ENCODE assay signal across 16 cellular contexts in the genomic region with DNA sequence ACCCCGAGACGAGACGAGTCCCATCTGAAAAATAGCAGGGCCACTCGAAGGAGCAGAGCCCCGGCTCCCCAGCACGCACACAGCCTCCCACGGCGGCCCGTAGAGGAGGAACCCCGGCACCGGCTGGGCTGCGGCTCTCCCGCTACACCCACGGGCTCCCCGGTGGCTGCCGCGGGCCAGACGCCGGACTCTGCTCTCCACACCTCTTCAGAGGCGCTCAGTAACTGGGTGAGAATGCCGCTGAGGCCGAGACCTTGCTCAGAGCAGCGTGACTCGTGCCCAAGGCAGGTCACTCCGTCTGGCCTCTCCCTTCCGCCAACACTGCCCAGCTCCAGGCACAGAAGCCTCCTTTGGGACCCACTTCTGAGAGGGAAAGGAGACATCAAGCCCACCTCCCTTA. TPM values are rescaled to one million over a fixed set of nuclear protein-coding genes. Genes with fewer than 3 reads are reported as not detected.
A peak's percentile ranks its signal among the peaks of the same experiment; 100 is the strongest.
DNase-seq lines count a peak whose midpoint lies in the region; ATAC-seq and TF ChIP-seq lines count a peak whose summit lies in the region.
"Had no signal": no experiment of that assay in that cellular context is flagged by ENCODE, and none has a peak within 500 bp of the region (broad histone marks: within the 10 kb centered on the region; RNA-seq: fewer than 3 reads in every experiment).

No MANE protein-coding gene starts in this region.

- H3K36me3 ChIP-seq in RWPE2 (ENCODE audit: low read depth): peaks cover 50% of the 10 kb centered on the region
- peaks cover 0 to 3% of the 10 kb centered on the region in 2 donors for H3K36me3 ChIP-seq in thyroid gland

- peaks cover 7% of the 10 kb centered on the region for H3K4me1 ChIP-seq in RWPE2 (ENCODE audit: insufficient read depth, poor library complexity, severe bottlenecking)
- peaks cover 10 to 23% of the 10 kb centered on the region in 2 donors for H3K4me1 ChIP-seq in thyroid gland

- H3K27me3 ChIP-seq in RWPE2 (ENCODE audit: insufficient read depth, poor library complexity, severe bottlenecking): no peaks in the 10 kb centered on the region
- no peaks in the 10 kb centered on the region for H3K27me3 ChIP-seq in thyroid gland

- no peak for DNase-seq in left cardiac atrium
- DNase-seq in Right ventricle myocardium superior: no peak
- no peak for DNase-seq in RWPE2 (ENCODE audit: low spot score)
- DNase-seq in glomerular visceral epithelial cell (ENCODE audit: extremely low spot score): peak; percentile 41
- DNase-seq in thyroid gland: peak; percentile 71 to 74
- no peak for DNase-seq in activated T-cell treated with anti-CD3 and anti-CD28 coated beads, Interleukin-2, amount 50 U/mL, for 4 hours
- DNase-seq in NCI-H345 (lab: John Stamatoyannopoulos, UW): no peak
- DNase-seq in effector CD8-positive, alpha-beta T cell (lab: John Stamatoyannopoulos, UW): no peak
- DNase-seq: activated gamma-delta T cell; Karpas-422; naive B cell; NCI-H1694; NCI-H82; SIG-M5; stimulated activated naive B cell treated with anti-CD40 and anti-IgM and Interleukin-4, amounts not matched to agents 10 μg/mL and 1 μg/mL and 100 μg/mL, for 72 hours had no signal

- no peak overlapping the region for H3K4me3 ChIP-seq in RWPE2 (ENCODE audit: severe bottlenecking)
- no peak overlapping the region for H3K4me3 ChIP-seq in thyroid gland (replicated peaks in 1 of 3)

- no peaks in the 10 kb centered on the region for H3K27me3 Mint-ChIP-seq in activated T-cell treated with anti-CD3 and anti-CD28 coated beads, Interleukin-2, amount 50 U/mL, for 4 hours (ENCODE audit: low read depth)
- H3K27me3 Mint-ChIP-seq: brain; naive B cell; stimulated activated naive B cell treated with anti-CD40 and anti-IgM and Interleukin-4, amounts not matched to agents 10 μg/mL and 1 μg/mL and 100 μg/mL, for 72 hours had no signal

- H3K27ac ChIP-seq in RWPE2 (ENCODE audit: poor library complexity, severe bottlenecking) (peak overlapping the region; percentile 18), thyroid gland (peak overlapping the region; percentile 88 to 95 (median 91))

- TF ChIP-seq POLR2A in thyroid gland (IDR thresholded peaks at IDR 0.05): no peak

- 31 to 73% methylated on average over 5 to 16 of the region's 26 CpGs for WGBS in thyroid gland, 2 donors

- ATAC-seq in left cardiac atrium (peak; percentile 16 to 58), Right ventricle myocardium superior (ENCODE audit: poor library complexity) (no peak), RWPE2 (ENCODE audit: low read depth) (no peak)
- ATAC-seq in activated T-cell treated with anti-CD3 and anti-CD28 coated beads, Interleukin-2, amount 50 U/mL, for 4 hours: no peak
- ATAC-seq: stimulated activated naive B cell treated with anti-CD40 and anti-IgM and Interleukin-4, amounts not matched to agents 10 μg/mL and 1 μg/mL and 100 μg/mL, for 72 hours had no signal

- no peak overlapping the region for H3K4me3 Mint-ChIP-seq in activated T-cell treated with anti-CD3 and anti-CD28 coated beads, Interleukin-2, amount 50 U/mL, for 4 hours
- H3K4me3 Mint-ChIP-seq: brain; naive B cell; stimulated activated naive B cell treated with anti-CD40 and anti-IgM and Interleukin-4, amounts not matched to agents 10 μg/mL and 1 μg/mL and 100 μg/mL, for 72 hours had no signal

- no peaks in the 10 kb centered on the region for H3K9me3 Mint-ChIP-seq in activated T-cell treated with anti-CD3 and anti-CD28 coated beads, Interleukin-2, amount 50 U/mL, for 4 hours
- H3K9me3 Mint-ChIP-seq: brain; naive B cell; stimulated activated naive B cell treated with anti-CD40 and anti-IgM and Interleukin-4, amounts not matched to agents 10 μg/mL and 1 μg/mL and 100 μg/mL, for 72 hours had no signal

- no peaks in the 10 kb centered on the region for H3K4me1 Mint-ChIP-seq in activated T-cell treated with anti-CD3 and anti-CD28 coated beads, Interleukin-2, amount 50 U/mL, for 4 hours (ENCODE audit: low read depth)
- H3K4me1 Mint-ChIP-seq: brain had no signal

- H3K9me3 ChIP-seq in RWPE2 (ENCODE audit: severe bottlenecking) (no peaks in the 10 kb centered on the region), thyroid gland (no peaks in the 10 kb centered on the region)

- TF ChIP-seq CTCF in RWPE2 (IDR thresholded peaks at IDR 0.05; ENCODE audit: poor library complexity, severe bottlenecking) (no peak), thyroid gland (IDR thresholded peaks at IDR 0.05) (no peak)

- H3K36me3 Mint-ChIP-seq in activated T-cell treated with anti-CD3 and anti-CD28 coated beads, Interleukin-2, amount 50 U/mL, for 4 hours (ENCODE audit: insufficient read depth): peaks cover 14% of the 10 kb centered on the region

- intact Hi-C loops in left cardiac atrium (cut with DNase I): no loop called here
- intact Hi-C loops in Right ventricle myocardium superior (cut with DNase I): no loop called here
- intact Hi-C loops in thyroid gland (cut with DNase I): no loop called here

RNA-seq across cellular contexts. Expression of gene TNK2, which starts 34.4 kb away (rescaled TPM):
- 10 to 100 TPM; 47.6 to 50.4 TPM for total RNA-seq in left cardiac atrium
- total RNA-seq in Right ventricle myocardium superior: 26.7 TPM
- 10 to 100 TPM; 10.2 to 21.1 (median 12.7) TPM for total RNA-seq in thyroid gland
- total RNA-seq in activated T-cell treated with anti-CD3 and anti-CD28 coated beads, Interleukin-2, amount 50 U/mL, for 4 hours: 10 to 100 TPM; 33.3 to 41.2 (median 40.7) TPM

Comparison
In these comparisons a context has a peak if more than half of its experiments do, and no peak if none do; other contexts are left out.
1. ATAC-seq: peak in left cardiac atrium (2 of 2); none in Right ventricle myocardium superior (single experiment), RWPE2 (single experiment) and activated T-cell treated with anti-CD3 and anti-CD28 coated beads, Interleukin-2, amount 50 U/mL, for 4 hours (0 of 2).
2. DNase-seq: peak in glomerular visceral epithelial cell (single experiment) and thyroid gland (2 of 2); none in left cardiac atrium (single experiment), Right ventricle myocardium superior (single experiment), RWPE2 (single experiment), activated T-cell treated with anti-CD3 and anti-CD28 coated beads, Interleukin-2, amount 50 U/mL, for 4 hours (single experiment), NCI-H345 (single experiment) and effector CD8-positive, alpha-beta T cell (single experiment).